9 cellular contexts compared by ENCODE assay signal in genomic region chr7:90709501-90710465, GRCh38.
DNase-seq lines count a peak whose midpoint lies in the region; ATAC-seq and TF ChIP-seq lines count a peak whose summit lies in the region.
"Had no signal": no experiment of that assay in that cellular context is flagged by ENCODE, and none has a peak within 500 bp of the region (broad histone marks: within the 10 kb centered on the region; RNA-seq: fewer than 3 reads in every experiment).

No MANE protein-coding gene starts in this region.

- H3K4me3 ChIP-seq in spleen, result peak overlapping the region in 6 of 8 donors; percentile 8 to 58 (median 20)

- peaks cover 0 to 53% (median 22%) of the 10 kb centered on the region in 6 donors for H3K4me1 ChIP-seq in spleen

- intact Hi-C loops in spleen (cut with DNase I; ENCODE audit: low total_unique reads), result no loop called here

- TF ChIP-seq CTCF in spleen (IDR thresholded peaks at IDR 0.05 in 8 of 11, conservative IDR thresholded peaks at IDR 0.05 in 3 of 11) (no peak), endothelial cell (IDR thresholded peaks at IDR 0.05; ENCODE audit: unreplicated experiment) (no peak)

- no peaks in the 10 kb centered on the region for H3K27me3 Mint-ChIP-seq in endothelial cell (ENCODE audit: unreplicated experiment)

- DNase-seq in ELR (ENCODE audit: low read depth) (peak; percentile 44), LHCN-M2 (ENCODE audit: low read depth) (peak; percentile 36), spleen (no peak), endothelial cell (ENCODE audit: low spot score) (no peak), NK-92 (lab: John Stamatoyannopoulos, UW; ENCODE audit: unreplicated experiment) (no peak), SIG-M5 (lab: John Stamatoyannopoulos, UW) (no peak)

- H3K36me3 ChIP-seq in spleen, result no peaks in the 10 kb centered on the region
- H3K36me3 ChIP-seq: heart left ventricle had no signal

- no peaks in the 10 kb centered on the region for H3K27me3 ChIP-seq in spleen (replicated peaks in 1 of 7)
- H3K27me3 ChIP-seq: heart left ventricle had no signal

- H3K27ac Mint-ChIP-seq in endothelial cell (ENCODE audit: unreplicated experiment), result no peak overlapping the region

- no peaks in the 10 kb centered on the region for H3K9me3 Mint-ChIP-seq in endothelial cell (ENCODE audit: unreplicated experiment)

- H3K4me3 Mint-ChIP-seq in endothelial cell (ENCODE audit: unreplicated experiment), result no peak overlapping the region

- H3K9me3 ChIP-seq in spleen, result no peaks in the 10 kb centered on the region
- H3K9me3 ChIP-seq: heart left ventricle had no signal

- peak in 1 of 3 donors; percentile 8 for TF ChIP-seq POLR2A in spleen (IDR thresholded peaks at IDR 0.05)

- peaks cover 29% of the 10 kb centered on the region for H3K4me1 Mint-ChIP-seq in endothelial cell (ENCODE audit: unreplicated experiment)

- H3K36me3 Mint-ChIP-seq in endothelial cell (ENCODE audit: low read depth, unreplicated experiment), result no peaks in the 10 kb centered on the region

- 41 to 58% (median 44%) methylated on average over 11 of the region's 11 CpGs for WGBS in spleen, 5 donors

- peak; percentile 44 for ATAC-seq in GM21528 (IDR thresholded peaks at IDR 0.05; ENCODE audit: low FRiP score, unreplicated experiment)
- peak; percentile 17 for ATAC-seq in esophagus mucosa

- H3K27ac ChIP-seq in spleen, result peak overlapping the region; percentile 9 to 81 (median 65)

Comparison
In these comparisons a context has a peak if more than half of its experiments do, and no peak if none do; other contexts are left out.
1. DNase-seq: peak in ELR (single experiment) and LHCN-M2 (single experiment); none in spleen (single experiment), endothelial cell (single experiment), NK-92 (single experiment) and SIG-M5 (single experiment).